Comparison of ENCODE assay signal across 27 cellular contexts in genomic region chr10:24479806-24480205, GRCh38.
"Had no signal": no experiment of that assay in that cellular context is flagged by ENCODE, and none has a peak within 500 bp of the region (broad histone marks: within the 10 kb centered on the region; RNA-seq: fewer than 3 reads in every experiment).

No MANE protein-coding gene starts in this region.

- H3K4me3 Mint-ChIP-seq: naive thymus-derived CD4-positive, alpha-beta T cell; natural killer cell; nephron; neural progenitor cell; stimulated activated effector memory CD8-positive, alpha-beta T cell treated with anti-CD3 and anti-CD28 coated beads, Interleukin-12 subunit alpha, Interleukin-12 subunit beta, amount 100 ng/mL, for 72 hours; stimulated activated naive B cell treated with anti-CD40 and anti-IgM and Interleukin-4, amounts not matched to agents 10 μg/mL and 1 μg/mL and 100 μg/mL, for 72 hours; stimulated activated naive CD8-positive, alpha-beta T cell treated with anti-CD3 and anti-CD28 coated beads, Interleukin-15, Interleukin-2, amounts not matched to agents 100 ng/mL and 50 ng/mL, for 24 hours had no signal

- H3K4me1 ChIP-seq: neural progenitor cell, sigmoid colon, upper lobe of right lung, uterus had no signal

- H3K27ac ChIP-seq: neural progenitor cell, ovary, parathyroid adenoma, prostate gland, right lobe of liver, sigmoid colon, stomach, thoracic aorta, tibial nerve, upper lobe of right lung, uterus had no signal

- H3K4me3 ChIP-seq: neural progenitor cell, ovary, prostate gland, right lobe of liver, sigmoid colon, stomach, thoracic aorta, thyroid gland, tibial nerve, upper lobe of right lung, uterus had no signal

- H3K27ac Mint-ChIP-seq: naive thymus-derived CD4-positive, alpha-beta T cell; natural killer cell; nephron; neural progenitor cell; stimulated activated effector memory CD8-positive, alpha-beta T cell treated with anti-CD3 and anti-CD28 coated beads, Interleukin-12 subunit alpha, Interleukin-12 subunit beta, amount 100 ng/mL, for 72 hours; stimulated activated naive B cell treated with anti-CD40 and anti-IgM and Interleukin-4, amounts not matched to agents 10 μg/mL and 1 μg/mL and 100 μg/mL, for 72 hours; stimulated activated naive CD8-positive, alpha-beta T cell treated with anti-CD3 and anti-CD28 coated beads, Interleukin-15, Interleukin-2, amounts not matched to agents 100 ng/mL and 50 ng/mL, for 24 hours had no signal

- H3K4me1 Mint-ChIP-seq: natural killer cell; nephron; stimulated activated effector memory CD8-positive, alpha-beta T cell treated with anti-CD3 and anti-CD28 coated beads, Interleukin-12 subunit alpha, Interleukin-12 subunit beta, amount 100 ng/mL, for 72 hours; stimulated activated naive B cell treated with anti-CD40 and anti-IgM and Interleukin-4, amounts not matched to agents 10 μg/mL and 1 μg/mL and 100 μg/mL, for 72 hours had no signal

- H3K36me3 Mint-ChIP-seq: natural killer cell; stimulated activated effector memory CD8-positive, alpha-beta T cell treated with anti-CD3 and anti-CD28 coated beads, Interleukin-12 subunit alpha, Interleukin-12 subunit beta, amount 100 ng/mL, for 72 hours; stimulated activated naive B cell treated with anti-CD40 and anti-IgM and Interleukin-4, amounts not matched to agents 10 μg/mL and 1 μg/mL and 100 μg/mL, for 72 hours had no signal

- H3K36me3 ChIP-seq: neural progenitor cell, ovary, prostate gland, sigmoid colon, thoracic aorta, thyroid gland, upper lobe of right lung, uterus had no signal

- ATAC-seq: naive thymus-derived CD4-positive, alpha-beta T cell; natural killer cell; right cardiac atrium; right lobe of liver; stimulated activated effector memory CD8-positive, alpha-beta T cell treated with anti-CD3 and anti-CD28 coated beads, Interleukin-12 subunit alpha, Interleukin-12 subunit beta, amount 100 ng/mL, for 72 hours; stimulated activated naive B cell treated with anti-CD40 and anti-IgM and Interleukin-4, amounts not matched to agents 10 μg/mL and 1 μg/mL and 100 μg/mL, for 72 hours had no signal

- H3K9me3 ChIP-seq: prostate gland, right lobe of liver, sigmoid colon, stomach, thoracic aorta, thyroid gland, upper lobe of right lung, uterus had no signal

- DNase-seq: naive thymus-derived CD4-positive, alpha-beta T cell; natural killer cell; occipital lobe; ovary; right cardiac atrium; right lobe of liver; sigmoid colon; small intestine; stimulated activated CD4-positive, alpha-beta T cell treated with anti-CD3 and anti-CD28 coated beads, Interleukin-15, amount 100 ng/mL, for 24 hours; stimulated activated CD4-positive, alpha-beta T cell treated with anti-CD3 and anti-CD28 coated beads, Interleukin-2, amount 100 ng/mL, for 24 hours; stimulated activated CD4-positive, alpha-beta T cell treated with anti-CD3 and anti-CD28 coated beads, Interleukin-2, amount 100 ng/mL, for 48 hours; stimulated activated CD4-positive, alpha-beta T cell treated with anti-CD3 and anti-CD28 coated beads, Interleukin-4, amount 100 ng/mL, for 24 hours; stimulated activated naive B cell treated with anti-CD40 and anti-IgM and Interleukin-4, amounts not matched to agents 10 μg/mL and 1 μg/mL and 100 μg/mL, for 72 hours; stimulated activated naive CD4-positive, alpha-beta T cell treated with Interleukin-2 at 50 U/mL for 16 hours; stomach; thyroid gland; trophoblast cell; upper lobe of right lung; uterus had no signal

- H3K27me3 ChIP-seq: neural progenitor cell, ovary, right lobe of liver, sigmoid colon, stomach, thyroid gland, tibial nerve, upper lobe of right lung, uterus had no signal

- H3K9me3 Mint-ChIP-seq: natural killer cell; stimulated activated effector memory CD8-positive, alpha-beta T cell treated with anti-CD3 and anti-CD28 coated beads, Interleukin-12 subunit alpha, Interleukin-12 subunit beta, amount 100 ng/mL, for 72 hours had no signal
